In genomic region chr21:36319767-36320420, GRCh38 we compare ENCODE assay signal across 1 cellular context.
TF ChIP-seq lines count a peak whose summit lies in the region.

A gene with protein sequence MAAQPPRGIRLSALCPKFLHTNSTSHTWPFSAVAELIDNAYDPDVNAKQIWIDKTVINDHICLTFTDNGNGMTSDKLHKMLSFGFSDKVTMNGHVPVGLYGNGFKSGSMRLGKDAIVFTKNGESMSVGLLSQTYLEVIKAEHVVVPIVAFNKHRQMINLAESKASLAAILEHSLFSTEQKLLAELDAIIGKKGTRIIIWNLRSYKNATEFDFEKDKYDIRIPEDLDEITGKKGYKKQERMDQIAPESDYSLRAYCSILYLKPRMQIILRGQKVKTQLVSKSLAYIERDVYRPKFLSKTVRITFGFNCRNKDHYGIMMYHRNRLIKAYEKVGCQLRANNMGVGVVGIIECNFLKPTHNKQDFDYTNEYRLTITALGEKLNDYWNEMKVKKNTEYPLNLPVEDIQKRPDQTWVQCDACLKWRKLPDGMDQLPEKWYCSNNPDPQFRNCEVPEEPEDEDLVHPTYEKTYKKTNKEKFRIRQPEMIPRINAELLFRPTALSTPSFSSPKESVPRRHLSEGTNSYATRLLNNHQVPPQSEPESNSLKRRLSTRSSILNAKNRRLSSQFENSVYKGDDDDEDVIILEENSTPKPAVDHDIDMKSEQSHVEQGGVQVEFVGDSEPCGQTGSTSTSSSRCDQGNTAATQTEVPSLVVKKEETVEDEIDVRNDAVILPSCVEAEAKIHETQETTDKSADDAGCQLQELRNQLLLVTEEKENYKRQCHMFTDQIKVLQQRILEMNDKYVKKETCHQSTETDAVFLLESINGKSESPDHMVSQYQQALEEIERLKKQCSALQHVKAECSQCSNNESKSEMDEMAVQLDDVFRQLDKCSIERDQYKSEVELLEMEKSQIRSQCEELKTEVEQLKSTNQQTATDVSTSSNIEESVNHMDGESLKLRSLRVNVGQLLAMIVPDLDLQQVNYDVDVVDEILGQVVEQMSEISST (plus strand): TSS chr21:36320197. CDS start chr21:36320265, 68 bp downstream.

TF ChIP-seq in HepG2, 621 proteins besides CTCF, POLR2A, EP300 and RAD21 (continued from another document and continues in another):
- peak; percentile 97 for TF ChIP-seq PRDM15 (CRISPR knock-in tag; IDR thresholded peaks at IDR 0.05)
- no peak for TF ChIP-seq ZNF230 (CRISPR knock-in tag; IDR thresholded peaks at IDR 0.05)
- peak; percentile 91 for TF ChIP-seq ZNF687 (CRISPR knock-in tag; IDR thresholded peaks at IDR 0.05)
- TF ChIP-seq, protein P1, sequence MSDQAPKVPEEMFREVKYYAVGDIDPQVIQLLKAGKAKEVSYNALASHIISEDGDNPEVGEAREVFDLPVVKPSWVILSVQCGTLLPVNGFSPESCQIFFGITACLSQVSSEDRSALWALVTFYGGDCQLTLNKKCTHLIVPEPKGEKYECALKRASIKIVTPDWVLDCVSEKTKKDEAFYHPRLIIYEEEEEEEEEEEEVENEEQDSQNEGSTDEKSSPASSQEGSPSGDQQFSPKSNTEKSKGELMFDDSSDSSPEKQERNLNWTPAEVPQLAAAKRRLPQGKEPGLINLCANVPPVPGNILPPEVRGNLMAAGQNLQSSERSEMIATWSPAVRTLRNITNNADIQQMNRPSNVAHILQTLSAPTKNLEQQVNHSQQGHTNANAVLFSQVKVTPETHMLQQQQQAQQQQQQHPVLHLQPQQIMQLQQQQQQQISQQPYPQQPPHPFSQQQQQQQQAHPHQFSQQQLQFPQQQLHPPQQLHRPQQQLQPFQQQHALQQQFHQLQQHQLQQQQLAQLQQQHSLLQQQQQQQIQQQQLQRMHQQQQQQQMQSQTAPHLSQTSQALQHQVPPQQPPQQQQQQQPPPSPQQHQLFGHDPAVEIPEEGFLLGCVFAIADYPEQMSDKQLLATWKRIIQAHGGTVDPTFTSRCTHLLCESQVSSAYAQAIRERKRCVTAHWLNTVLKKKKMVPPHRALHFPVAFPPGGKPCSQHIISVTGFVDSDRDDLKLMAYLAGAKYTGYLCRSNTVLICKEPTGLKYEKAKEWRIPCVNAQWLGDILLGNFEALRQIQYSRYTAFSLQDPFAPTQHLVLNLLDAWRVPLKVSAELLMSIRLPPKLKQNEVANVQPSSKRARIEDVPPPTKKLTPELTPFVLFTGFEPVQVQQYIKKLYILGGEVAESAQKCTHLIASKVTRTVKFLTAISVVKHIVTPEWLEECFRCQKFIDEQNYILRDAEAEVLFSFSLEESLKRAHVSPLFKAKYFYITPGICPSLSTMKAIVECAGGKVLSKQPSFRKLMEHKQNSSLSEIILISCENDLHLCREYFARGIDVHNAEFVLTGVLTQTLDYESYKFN (CRISPR knock-in tag; conservative IDR thresholded peaks at IDR 0.05), result peak; percentile 50; the same call in 1 of the 2 replicates
- 0 out of 2 replicates have a peak, but pooled peaks have one; percentile 9 for TF ChIP-seq ARNT2 (CRISPR knock-in tag; IDR thresholded peaks at IDR 0.05; ENCODE audit: low read depth)
- peak; percentile 72 for TF ChIP-seq SALL1 (CRISPR knock-in tag; IDR thresholded peaks at IDR 0.05)
- TF ChIP-seq SYNCRIP (IDR thresholded peaks at IDR 0.05; ENCODE audit: insufficient read depth, low read depth, low read length), result no peak
- TF ChIP-seq RNF2 (conservative IDR thresholded peaks at IDR 0.05; ENCODE audit: low read depth), result 0 out of 2 replicates have a peak, but pooled peaks have one; percentile 47
- TF ChIP-seq ELF1 (CRISPR knock-in tag; IDR thresholded peaks at IDR 0.05), result peak; percentile 96
- TF ChIP-seq SAP130 (CRISPR knock-in tag; IDR thresholded peaks at IDR 0.05; ENCODE audit: low read depth), result peak; percentile 79
- peak; percentile 30; the same call in 1 of the 2 replicates for TF ChIP-seq ZBTB20 (CRISPR knock-in tag; IDR thresholded peaks at IDR 0.05; ENCODE audit: borderline replicate concordance, low read depth)
- TF ChIP-seq ARNTL (CRISPR knock-in tag; IDR thresholded peaks at IDR 0.05), result no peak
- 0 out of 2 replicates have a peak, but pooled peaks have one; percentile 39 for TF ChIP-seq MEF2D (CRISPR knock-in tag; IDR thresholded peaks at IDR 0.05)
- TF ChIP-seq MBNL3 (CRISPR knock-in tag; conservative IDR thresholded peaks at IDR 0.05), result no peak
- TF ChIP-seq HNF4G (IDR thresholded peaks at IDR 0.05; ENCODE audit: borderline replicate concordance, low read depth, low read length), result no peak
- peak; percentile 9; the same call in 1 of the 2 replicates for TF ChIP-seq HNF4G (CRISPR knock-in tag; IDR thresholded peaks at IDR 0.05; ENCODE audit: borderline replicate concordance, low read depth)
- TF ChIP-seq, protein P2, sequence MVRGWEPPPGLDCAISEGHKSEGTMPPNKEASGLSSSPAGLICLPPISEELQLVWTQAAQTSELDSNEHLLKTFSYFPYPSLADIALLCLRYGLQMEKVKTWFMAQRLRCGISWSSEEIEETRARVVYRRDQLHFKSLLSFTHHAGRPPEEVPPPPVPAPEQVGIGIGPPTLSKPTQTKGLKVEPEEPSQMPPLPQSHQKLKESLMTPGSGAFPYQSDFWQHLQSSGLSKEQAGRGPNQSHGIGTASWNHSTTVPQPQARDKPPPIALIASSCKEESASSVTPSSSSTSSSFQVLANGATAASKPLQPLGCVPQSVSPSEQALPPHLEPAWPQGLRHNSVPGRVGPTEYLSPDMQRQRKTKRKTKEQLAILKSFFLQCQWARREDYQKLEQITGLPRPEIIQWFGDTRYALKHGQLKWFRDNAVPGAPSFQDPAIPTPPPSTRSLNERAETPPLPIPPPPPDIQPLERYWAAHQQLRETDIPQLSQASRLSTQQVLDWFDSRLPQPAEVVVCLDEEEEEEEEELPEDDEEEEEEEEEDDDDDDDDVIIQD (CRISPR knock-in tag; IDR thresholded peaks at IDR 0.05; ENCODE audit: low read depth), result 0 out of 2 replicates have a peak, but pooled peaks have one; percentile 31
- 0 out of 2 replicates have a peak, but pooled peaks have one; percentile 22 for TF ChIP-seq ZNF430 (CRISPR knock-in tag; IDR thresholded peaks at IDR 0.05)
- TF ChIP-seq, protein P3, sequence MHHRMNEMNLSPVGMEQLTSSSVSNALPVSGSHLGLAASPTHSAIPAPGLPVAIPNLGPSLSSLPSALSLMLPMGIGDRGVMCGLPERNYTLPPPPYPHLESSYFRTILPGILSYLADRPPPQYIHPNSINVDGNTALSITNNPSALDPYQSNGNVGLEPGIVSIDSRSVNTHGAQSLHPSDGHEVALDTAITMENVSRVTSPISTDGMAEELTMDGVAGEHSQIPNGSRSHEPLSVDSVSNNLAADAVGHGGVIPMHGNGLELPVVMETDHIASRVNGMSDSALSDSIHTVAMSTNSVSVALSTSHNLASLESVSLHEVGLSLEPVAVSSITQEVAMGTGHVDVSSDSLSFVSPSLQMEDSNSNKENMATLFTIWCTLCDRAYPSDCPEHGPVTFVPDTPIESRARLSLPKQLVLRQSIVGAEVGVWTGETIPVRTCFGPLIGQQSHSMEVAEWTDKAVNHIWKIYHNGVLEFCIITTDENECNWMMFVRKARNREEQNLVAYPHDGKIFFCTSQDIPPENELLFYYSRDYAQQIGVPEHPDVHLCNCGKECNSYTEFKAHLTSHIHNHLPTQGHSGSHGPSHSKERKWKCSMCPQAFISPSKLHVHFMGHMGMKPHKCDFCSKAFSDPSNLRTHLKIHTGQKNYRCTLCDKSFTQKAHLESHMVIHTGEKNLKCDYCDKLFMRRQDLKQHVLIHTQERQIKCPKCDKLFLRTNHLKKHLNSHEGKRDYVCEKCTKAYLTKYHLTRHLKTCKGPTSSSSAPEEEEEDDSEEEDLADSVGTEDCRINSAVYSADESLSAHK (CRISPR knock-in tag; IDR thresholded peaks at IDR 0.05; ENCODE audit: borderline replicate concordance), result no peak
- TF ChIP-seq ATF1 (CRISPR knock-in tag; IDR thresholded peaks at IDR 0.05), result no peak
- no peak for TF ChIP-seq FLYWCH1 (CRISPR knock-in tag; IDR thresholded peaks at IDR 0.05)
- TF ChIP-seq, protein P4, sequence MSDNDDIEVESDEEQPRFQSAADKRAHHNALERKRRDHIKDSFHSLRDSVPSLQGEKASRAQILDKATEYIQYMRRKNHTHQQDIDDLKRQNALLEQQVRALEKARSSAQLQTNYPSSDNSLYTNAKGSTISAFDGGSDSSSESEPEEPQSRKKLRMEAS (IDR thresholded peaks at IDR 0.05), result peak; percentile 80
- peak in 1 of 2 experiments; percentile 3; a peak in 1 of 4 replicates for TF ChIP-seq ATF4 (CRISPR knock-in tag; IDR thresholded peaks at IDR 0.05)
- peak; percentile 60 to 62; a peak in 2 of 4 replicates for TF ChIP-seq HMGXB4 (CRISPR knock-in tag; IDR thresholded peaks at IDR 0.05; ENCODE audit: borderline replicate concordance in 1 of 2, low read depth in 1 of 2)
